In the genomic region with DNA sequence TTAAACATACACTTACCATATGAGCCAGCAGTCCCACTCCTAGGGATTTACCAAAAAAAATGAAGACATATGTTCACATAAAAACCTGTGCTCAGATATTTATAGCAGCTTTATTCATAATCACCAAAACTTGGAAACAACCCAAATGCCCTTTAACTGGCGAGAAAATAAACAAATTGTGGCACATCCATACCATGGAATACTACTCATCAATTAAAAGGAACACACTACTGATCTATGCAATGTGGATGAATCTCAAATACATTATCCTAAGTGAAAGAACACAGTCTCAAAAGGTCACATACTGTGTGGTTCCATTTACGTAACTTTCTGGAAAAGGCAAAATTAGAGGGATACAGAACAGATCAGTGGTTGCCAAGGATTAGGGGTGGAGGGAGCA, we compare ENCODE assay signal across 29 cellular contexts.
"Had no signal": no experiment of that assay in that cellular context is flagged by ENCODE, and none has a peak within 500 bp of the region (broad histone marks: within the 10 kb centered on the region; RNA-seq: fewer than 3 reads in every experiment).

No MANE protein-coding gene starts in this region.

- H3K27me3 ChIP-seq: adrenal gland, body of pancreas, colonic mucosa, esophagus squamous epithelium, heart left ventricle, right atrium auricular region, suprapubic skin, tibial artery had no signal

- H3K9me3 ChIP-seq: adrenal gland, body of pancreas, colonic mucosa, esophagus squamous epithelium, heart left ventricle, lower lobe of right lung, psoas muscle, right atrium auricular region, spleen, suprapubic skin, tibial artery had no signal

- ATAC-seq: activated CD4-positive, alpha-beta T cell treated with anti-CD3 and anti-CD28 coated beads for 36 hours; activated CD8-positive, alpha-beta memory T cell treated with anti-CD3 and anti-CD28 coated beads, Interleukin-2, amount 10 ng/mL, durations not matched to agents 7 days and 5 days; activated CD8-positive, alpha-beta T cell treated with anti-CD3 and anti-CD28 coated beads, Interleukin-2, amount 10 ng/mL, durations not matched to agents 7 days and 5 days; body of pancreas; foreskin keratinocyte; heart left ventricle; naive thymus-derived CD8-positive, alpha-beta T cell; psoas muscle had no signal

- H3K4me1 ChIP-seq: body of pancreas, foreskin keratinocyte, parathyroid adenoma, psoas muscle, right atrium auricular region, suprapubic skin, tibial artery had no signal

- H3K36me3 ChIP-seq: adrenal gland, colonic mucosa, esophagus squamous epithelium, heart left ventricle, lower lobe of right lung, right atrium auricular region, spleen, suprapubic skin, tibial artery had no signal

- DNase-seq: activated B cell treated with CpG ODN at 0.5 μM for 24 hours; activated CD4-positive, alpha-beta T cell treated with anti-CD3 and anti-CD28 coated beads for 36 hours; activated CD8-positive, alpha-beta memory T cell treated with anti-CD3 and anti-CD28 coated beads, Interleukin-2, amount 10 ng/mL, durations not matched to agents 7 days and 5 days; activated CD8-positive, alpha-beta T cell treated with anti-CD3 and anti-CD28 coated beads, Interleukin-2, amount 10 ng/mL, durations not matched to agents 7 days and 5 days; activated effector memory CD4-positive, alpha-beta T cell treated with Interleukin-2 at 50 U/mL for 16 hours; activated naive CD4-positive, alpha-beta T cell treated with Interleukin-2 at 50 U/mL for 16 hours; activated T-cell treated with anti-CD3 and anti-CD28 coated beads, Interleukin-2, amount 50 U/mL, for 48 hours; adrenal gland; aorta; body of pancreas; cerebellar nuclear complex; colonic mucosa; effector CD8-positive, alpha-beta T cell; esophagus squamous epithelium; foreskin keratinocyte; heart left ventricle; lower lobe of right lung; mesenchymal stem cell; naive thymus-derived CD8-positive, alpha-beta T cell; occipital lobe; psoas muscle; spleen; stimulated activated naive CD4-positive, alpha-beta T cell; T-helper 2 cell; tibial artery had no signal

- H3K27ac ChIP-seq: adrenal gland, body of pancreas, colonic mucosa, epithelial cell of prostate, esophagus squamous epithelium, foreskin keratinocyte, heart left ventricle, lower lobe of right lung, parathyroid adenoma, psoas muscle, right atrium auricular region, suprapubic skin, tibial artery had no signal

- H3K4me3 ChIP-seq: adrenal gland, body of pancreas, colonic mucosa, esophagus squamous epithelium, heart left ventricle, lower lobe of right lung, psoas muscle, right atrium auricular region, spleen, suprapubic skin, tibial artery had no signal
